In genomic region chr19:11181488-11181887, GRCh38 we compare ENCODE assay signal across 30 cellular contexts. TPM values are rescaled to one million over a fixed set of nuclear protein-coding genes. Genes with fewer than 3 reads are reported as not detected.
A peak's percentile ranks its signal among the peaks of the same experiment; 100 is the strongest.
DNase-seq lines count a peak whose midpoint lies in the region; ATAC-seq and TF ChIP-seq lines count a peak whose summit lies in the region.
"Had no signal": no experiment of that assay in that cellular context is flagged by ENCODE, and none has a peak within 500 bp of the region (broad histone marks: within the 10 kb centered on the region; RNA-seq: fewer than 3 reads in every experiment).

No MANE protein-coding gene starts in this region.

- BruUV-seq in IMR-90 (replicated peaks; lab: Mats Ljungman, UMichigan), result no TSS peak

- peaks cover 8% of the 10 kb centered on the region for H3K9me1 ChIP-seq in IMR-90 (ENCODE audit: insufficient read depth, low read length)

- H3K23ac ChIP-seq in IMR-90 (ENCODE audit: low read depth, low read length) (no peak overlapping the region), mesenchymal stem cell (ENCODE audit: low read length in 2 of 2) (no peak overlapping the region)

- no peak overlapping the region for H4K5ac ChIP-seq in IMR-90 (ENCODE audit: low read depth, low read length)

- intact Hi-C loops in IMR-90 (cut with micrococcal nuclease) (no loop called here), tibial artery (cut with DNase I; ENCODE audit: low total_unique reads) (no loop called here)

- H3K18ac ChIP-seq in IMR-90 (ENCODE audit: low read depth, low read length) (no peak overlapping the region), mesenchymal stem cell (ENCODE audit: low read depth in 1 of 2, low read length in 2 of 2) (no peak overlapping the region)

- no peaks in the 10 kb centered on the region for H3K79me2 ChIP-seq in SU-DHL-6 (ENCODE audit: insufficient read depth, low read length)

- in situ Hi-C loops in IMR-90 (cut with MboI; ENCODE audit: low sequenced_read_pairs), result no loop called here

- H4K20me1 ChIP-seq in IMR-90 (ENCODE audit: insufficient read depth, low read length) (peaks cover 7% of the 10 kb centered on the region; the same call in 1 of the 2 replicates), SU-DHL-6 (ENCODE audit: low read depth, low read length) (no peaks in the 10 kb centered on the region)

- DNase-seq in IMR-90, result no peak
- DNase-seq in mesenchymal stem cell, result no peak
- DNase-seq in tibial artery, result no peak
- no peak for DNase-seq in activated CD4-positive, CD25-positive, alpha-beta regulatory T cell (lab: John Stamatoyannopoulos, UW)
- no peak for DNase-seq in epidermal melanocyte (ENCODE audit: insufficient read length, low spot score)
- no peak for DNase-seq in caudate nucleus (lab: John Stamatoyannopoulos, UW)
- DNase-seq: activated CD8-positive, alpha-beta T cell treated with anti-CD3 and anti-CD28 coated beads, Interleukin-2, amount 10 ng/mL, durations not matched to agents 7 days and 5 days; activated effector memory CD4-positive, alpha-beta T cell treated with Interleukin-2 at 50 U/mL for 16 hours; activated T-cell treated with anti-CD3 and anti-CD28 coated beads for 4 hours; aorta; CD4-positive, alpha-beta T cell; hypothalamus; immature natural killer cell; left lung; NCI-H1436; NCI-H2107; NCI-H774; RPMI8226; stimulated activated CD4-positive, alpha-beta T cell treated with anti-CD3 and anti-CD28 coated beads, Interleukin-2, amount 100 ng/mL, for 24 hours had no signal

- H2BK5ac ChIP-seq in IMR-90 (ENCODE audit: low read depth, low read length, poor library complexity, severe bottlenecking) (no peak overlapping the region), mesenchymal stem cell (ENCODE audit: low read depth, low read length, poor library complexity, severe bottlenecking) (no peak overlapping the region)

- TF ChIP-seq CTCF in IMR-90 (conservative IDR thresholded peaks at IDR 0.05; ENCODE audit: low read depth, low read length) (no peak), SU-DHL-6 (IDR thresholded peaks at IDR 0.05; ENCODE audit: insufficient read depth, low read length, poor library complexity, severe bottlenecking) (no peak), tibial artery (IDR thresholded peaks at IDR 0.05) (no peak)

- peaks cover 11% of the 10 kb centered on the region for H3F3A ChIP-seq in SU-DHL-6 (ENCODE audit: insufficient read depth)

- H3K4ac ChIP-seq in IMR-90 (ENCODE audit: low read depth, low read length) (no peak overlapping the region), mesenchymal stem cell (ENCODE audit: low read depth in 1 of 2, low read length in 2 of 2) (no peak overlapping the region)

- H4K91ac ChIP-seq in IMR-90 (ENCODE audit: insufficient read depth, low read depth, low read length), result no peak overlapping the region
- H4K91ac ChIP-seq in mesenchymal stem cell (ENCODE audit: low read length), result no peak overlapping the region

- no peak overlapping the region for H2BK20ac ChIP-seq in IMR-90 (ENCODE audit: low read depth, low read length)

- peaks cover 68% of the 10 kb centered on the region for H3K36me3 ChIP-seq in IMR-90 (ENCODE audit: control insufficient read depth, insufficient read depth, low read length)
- no peaks in the 10 kb centered on the region for H3K36me3 ChIP-seq in SU-DHL-6 (ENCODE audit: low read length)
- peaks cover 59 to 89% of the 10 kb centered on the region in 2 experiments for H3K36me3 ChIP-seq in mesenchymal stem cell (ENCODE audit: control insufficient read depth in 1 of 2, insufficient read depth in 2 of 2, low read depth in 1 of 2, low read length in 2 of 2)
- peaks cover 42 to 62% (median 47%) of the 10 kb centered on the region in 3 donors for H3K36me3 ChIP-seq in tibial artery
- H3K36me3 ChIP-seq: cardiac muscle cell had no signal

- H3K27ac ChIP-seq in IMR-90 (ENCODE audit: insufficient read depth, low read length), result no peak overlapping the region
- peak overlapping the region; percentile 19; the same call in 1 of the 2 replicates for H3K27ac ChIP-seq in SU-DHL-6 (ENCODE audit: low read depth, low read length)
- no peak overlapping the region for H3K27ac ChIP-seq in mesenchymal stem cell (ENCODE audit: low read length, poor library complexity, severe bottlenecking)
- H3K27ac ChIP-seq in tibial artery, result peak overlapping the region; percentile 94 to 98
- H3K27ac ChIP-seq in caudate nucleus (ENCODE audit: low read depth, low read length), result no peak overlapping the region
- H3K27ac ChIP-seq: cardiac muscle cell, left lung had no signal

- POLR2A ChIA-PET in IMR-90 (lab: Charles Lee; ENCODE audit: unreplicated experiment), result no interaction called here

- H3K4me3 ChIP-seq in IMR-90 (ENCODE audit: insufficient read depth, low read depth, low read length) (no peak overlapping the region), SU-DHL-6 (ENCODE audit: insufficient read depth, low read length, poor library complexity, severe bottlenecking) (no peak overlapping the region), mesenchymal stem cell (ENCODE audit: insufficient read depth in 1 of 2, low read depth in 1 of 2, low read length in 2 of 2) (no peak overlapping the region), tibial artery (no peak overlapping the region)
- H3K4me3 ChIP-seq: cardiac muscle cell, GM12878, GM23338, left lung had no signal

- H3K27me3 ChIP-seq in IMR-90 (ENCODE audit: control insufficient read depth, insufficient read depth, low read length) (no peaks in the 10 kb centered on the region), SU-DHL-6 (ENCODE audit: low read length) (no peaks in the 10 kb centered on the region), mesenchymal stem cell (ENCODE audit: control insufficient read depth in 1 of 2, insufficient read depth in 1 of 2, low read length in 2 of 2) (no peaks in the 10 kb centered on the region), tibial artery (no peaks in the 10 kb centered on the region)
- H3K27me3 ChIP-seq: cardiac muscle cell, left lung had no signal

- H2BK120ac ChIP-seq in IMR-90 (ENCODE audit: low read depth, low read length) (no peak overlapping the region), mesenchymal stem cell (ENCODE audit: low read depth, low read length) (no peak overlapping the region)

- H2AK5ac ChIP-seq in IMR-90 (ENCODE audit: low read depth, low read length) (no peak overlapping the region), mesenchymal stem cell (ENCODE audit: low read length, severe bottlenecking) (no peak overlapping the region)

- no peak overlapping the region for H2AK9ac ChIP-seq in IMR-90 (replicated peaks; ENCODE audit: low read depth, low read length, poor library complexity)

- H3K9me3 ChIP-seq in IMR-90 (ENCODE audit: control insufficient read depth, insufficient read depth, low read length) (no peaks in the 10 kb centered on the region), SU-DHL-6 (ENCODE audit: insufficient read depth, low read length) (no peaks in the 10 kb centered on the region), mesenchymal stem cell (ENCODE audit: control insufficient read depth, low read length) (peaks cover 3% of the 10 kb centered on the region), tibial artery (no peaks in the 10 kb centered on the region)
- H3K9me3 ChIP-seq: left lung had no signal

- no peak for TF ChIP-seq POLR2A in IMR-90 (IDR thresholded peaks at IDR 0.05; ENCODE audit: low read depth, low read length)

- no peak overlapping the region for H3K56ac ChIP-seq in IMR-90 (ENCODE audit: extremely low read depth, insufficient read depth, low read length)

- H2BK15ac ChIP-seq in IMR-90 (ENCODE audit: low read depth, low read length), result no peak overlapping the region
- H2BK15ac ChIP-seq in mesenchymal stem cell (ENCODE audit: low read depth, poor library complexity, severe bottlenecking), result peak overlapping the region; percentile 5

- dilution Hi-C loops in IMR-90 (cut with HindIII; ENCODE audit: low sequenced_read_pairs, unreplicated experiment), result no loop called here

- H3K14ac ChIP-seq in IMR-90 (replicated peaks; ENCODE audit: low read depth, low read length) (no peak overlapping the region), mesenchymal stem cell (ENCODE audit: low read length in 2 of 2) (no peak overlapping the region)

- H3K9ac ChIP-seq in IMR-90 (ENCODE audit: low read depth, low read length) (no peak overlapping the region), SU-DHL-6 (ENCODE audit: low read length) (no peak overlapping the region), mesenchymal stem cell (ENCODE audit: low read length) (peak overlapping the region; percentile 12)

- H3K4me1 ChIP-seq in IMR-90 (ENCODE audit: control insufficient read depth, insufficient read depth, low read length) (0 out of 2 replicates have a peak, but pooled peaks cover 1% of the 10 kb centered on the region), mesenchymal stem cell (ENCODE audit: control insufficient read depth, insufficient read depth, low read depth, low read length) (peaks cover 19% of the 10 kb centered on the region), tibial artery (peaks cover 4 to 83% (median 56%) of the 10 kb centered on the region in 4 donors)

- CTCF ChIA-PET in IMR-90 (lab: Yijun Ruan, JAX), result no interaction called here

- H4K8ac ChIP-seq in IMR-90 (ENCODE audit: low read depth in 2 of 2, low read length in 2 of 2), result no peak overlapping the region
- H4K8ac ChIP-seq in mesenchymal stem cell (ENCODE audit: low read length), result no peak overlapping the region

- no peak for TF ChIP-seq RAD21 in IMR-90 (IDR thresholded peaks at IDR 0.05; ENCODE audit: low read length)

- no peak overlapping the region for H3K4me2 ChIP-seq in IMR-90 (ENCODE audit: low read depth, low read length)
- no peak overlapping the region for H3K4me2 ChIP-seq in SU-DHL-6 (ENCODE audit: low read depth, low read length, poor library complexity, severe bottlenecking)
- H3K4me2 ChIP-seq in mesenchymal stem cell (ENCODE audit: low read length, poor library complexity, severe bottlenecking), result no peak overlapping the region
- H3K4me2 ChIP-seq: GM23338 had no signal

- H3K79me1 ChIP-seq in IMR-90 (ENCODE audit: low read depth in 1 of 2, low read length in 2 of 2) (peaks cover 45 to 83% of the 10 kb centered on the region in 2 experiments), mesenchymal stem cell (replicated peaks; ENCODE audit: low read length, poor library complexity, severe bottlenecking) (peaks cover 14% of the 10 kb centered on the region)

- no peak for ATAC-seq in IMR-90 (ENCODE audit: low read depth)
- no peak for ATAC-seq in GM18858 (IDR thresholded peaks at IDR 0.05; ENCODE audit: unreplicated experiment)
- ATAC-seq: activated CD8-positive, alpha-beta T cell treated with anti-CD3 and anti-CD28 coated beads, Interleukin-2, amount 10 ng/mL, durations not matched to agents 7 days and 5 days; GM12878; GM23338; left lung; natural killer cell treated with Interleukin-12 subunit alpha and Interleukin-12 subunit beta and Interleukin-15 and Interleukin-18, amount 100 ng/mL, for 72 hours had no signal

- H2BK12ac ChIP-seq in mesenchymal stem cell (ENCODE audit: low read length in 2 of 2), result no peak overlapping the region

- no peak overlapping the region for H2AFZ ChIP-seq in IMR-90 (replicated peaks; ENCODE audit: low read length, poor library complexity)
- no peak overlapping the region for H2AFZ ChIP-seq in SU-DHL-6 (ENCODE audit: low read depth, low read length, severe bottlenecking)
- no peak overlapping the region for H2AFZ ChIP-seq in mesenchymal stem cell (ENCODE audit: low read depth, low read length)
- H2AFZ ChIP-seq: GM23338 had no signal

- 100% methylated on average over 2 of the region's 4 CpGs; no CpG with 5 or more reads in 1 of the 2 experiments for WGBS in IMR-90 (ENCODE audit: extremely low coverage in 2 of 2, insufficient read length in 1 of 2), 2 experiments
- WGBS in mesenchymal stem cell, result 100% methylated on average over 4 of the region's 4 CpGs

- no peaks in the 10 kb centered on the region for H3K9me2 ChIP-seq in SU-DHL-6 (replicated peaks; ENCODE audit: insufficient read depth, low read length)

RNA-seq across cellular contexts. Expression of gene KANK2, which starts 15.9 kb away (rescaled TPM):
- 104 and 126 TPM in 2 replicates for total RNA-seq in IMR-90 (2012; rRNA removed)
- polyA plus RNA-seq in IMR-90 (2012; rRNA removed), result 156 and 176 TPM in 2 replicates
- polyA plus RNA-seq in IMR-90 (2012; cell fraction: cytosol; rRNA removed), result 95.0 and 131 TPM in 2 replicates
- 95.7 and 185 TPM in 2 replicates for polyA plus RNA-seq in IMR-90 (2012; cell fraction: nucleus; rRNA removed; ENCODE audit: low replicate concordance)
- polyA plus RNA-seq in mesenchymal stem cell (2013, experiment 1 of 2), result 197 TPM
- 192 TPM for polyA plus RNA-seq in mesenchymal stem cell (2013, experiment 2 of 2)
- total RNA-seq: CD4-positive, alpha-beta T cell had no signal
- polyA plus RNA-seq: IgD-negative memory B cell had no signal

RNA-seq across cellular contexts. Expression of gene SPC24, which starts 25.9 kb away (rescaled TPM):
- total RNA-seq in IMR-90 (2012; rRNA removed), result 68.3 and 97.5 TPM in 2 replicates
- polyA plus RNA-seq in IMR-90 (2012; rRNA removed), result 11.7 and 12.2 TPM in 2 replicates
- polyA plus RNA-seq in IMR-90 (2012; cell fraction: cytosol; rRNA removed), result 12.4 and 24.6 TPM in 2 replicates
- 10.7 and 11.4 TPM in 2 replicates for polyA plus RNA-seq in IMR-90 (2012; cell fraction: nucleus; rRNA removed; ENCODE audit: low replicate concordance)
- polyA plus RNA-seq in mesenchymal stem cell (2013, experiment 1 of 2), result 3.2 TPM
- 3.0 TPM for polyA plus RNA-seq in mesenchymal stem cell (2013, experiment 2 of 2)
- polyA plus RNA-seq: IgD-negative memory B cell had no signal

RNA-seq across cellular contexts. Expression of gene ANGPTL8, which starts 57.9 kb away (rescaled TPM):
- not detected in 2 replicates for total RNA-seq in IMR-90 (2012; rRNA removed)
- not detected in 2 replicates for polyA plus RNA-seq in IMR-90 (2012; rRNA removed)
- polyA plus RNA-seq in IMR-90 (2012; cell fraction: cytosol; rRNA removed), result 0.09 TPM in 1 of 2 replicates, not detected in the other
- 0.34 and 0.60 TPM in 2 replicates for polyA plus RNA-seq in IMR-90 (2012; cell fraction: nucleus; rRNA removed; ENCODE audit: low replicate concordance)
- polyA plus RNA-seq in mesenchymal stem cell (2013, experiment 1 of 2), result 0.18 TPM
- not detected for polyA plus RNA-seq in mesenchymal stem cell (2013, experiment 2 of 2)
- total RNA-seq: activated CD8-positive, alpha-beta T cell treated with anti-CD3 and anti-CD28 coated beads, Interleukin-2, amount 10 ng/mL, durations not matched to agents 7 days and 5 days; aorta; cardiac muscle cell; CD4-positive, alpha-beta T cell; GM12878; GM23338; left lung; natural killer cell treated with Interleukin-12 subunit alpha and Interleukin-12 subunit beta and Interleukin-15 and Interleukin-18, amount 100 ng/mL, for 72 hours; osteoblast; renal cortical epithelial cell; SK-MEL-5; T-helper 1 cell treated with Interleukin-12 subunit alpha and Interleukin-12 subunit beta and Interleukin-4 antibody, amounts not matched to agents 30 ng/mL and 1 ng/mL, for 36 hours had no signal
- polyA plus RNA-seq: GM12878, GM23338, IgD-negative memory B cell, immature natural killer cell had no signal

Comparison
In these comparisons a context has a peak if more than half of its experiments do, and no peak if none do; other contexts are left out.
1. H3K27ac ChIP-seq: peak in SU-DHL-6 (single experiment) and tibial artery (2 of 2); none in IMR-90 (single experiment), mesenchymal stem cell (single experiment) and caudate nucleus (single experiment).